Comparison of ENCODE assay signal across 1 cellular context in genomic region chr5:173339286-173339685, GRCh38.
TF ChIP-seq lines count a peak whose summit lies in the region.

No MANE protein-coding gene starts in this region.

TF ChIP-seq in IMR-90, 13 proteins besides CTCF, POLR2A, EP300 and RAD21:
- TF ChIP-seq RCOR1 (IDR thresholded peaks at IDR 0.05; ENCODE audit: insufficient replicate concordance, low read length): no peak
- no peak for TF ChIP-seq MAZ (IDR thresholded peaks at IDR 0.05; ENCODE audit: borderline replicate concordance, low read depth, low read length)
- TF ChIP-seq NFE2L2 (IDR thresholded peaks at IDR 0.05; ENCODE audit: low read depth, low read length): no peak
- no peak for TF ChIP-seq FOS (IDR thresholded peaks at IDR 0.05; ENCODE audit: low read depth, low read length)
- no peak for TF ChIP-seq MAFK (IDR thresholded peaks at IDR 0.05; ENCODE audit: low read depth, low read length)
- no peak for TF ChIP-seq SMC3 (IDR thresholded peaks at IDR 0.05; ENCODE audit: low read depth, low read length)
- no peak for TF ChIP-seq RFX5 (IDR thresholded peaks at IDR 0.05; ENCODE audit: low read depth, low read length)
- no peak for TF ChIP-seq CHD1 (IDR thresholded peaks at IDR 0.05; ENCODE audit: low read depth, low read length)
- TF ChIP-seq MXI1 (IDR thresholded peaks at IDR 0.05; ENCODE audit: borderline replicate concordance, low read depth, low read length): no peak
- no peak for TF ChIP-seq ELK1 (IDR thresholded peaks at IDR 0.05; ENCODE audit: borderline replicate concordance, low read depth, low read length)
- no peak for TF ChIP-seq USF2 (IDR thresholded peaks at IDR 0.05; ENCODE audit: low read depth, low read length)
- TF ChIP-seq CEBPB (IDR thresholded peaks at IDR 0.05; ENCODE audit: low read depth, low read length): no peak
- TF ChIP-seq BHLHE40 (IDR thresholded peaks at IDR 0.05; ENCODE audit: low read depth, low read length): no peak
